2 cellular contexts compared by ENCODE assay signal in genomic region chr2:64792310-64792709, GRCh38.
TF ChIP-seq lines count a peak whose summit lies in the region.

No MANE protein-coding gene starts in this region.

TF ChIP-seq in IMR-90, 13 proteins besides CTCF, POLR2A, EP300 and RAD21:
- TF ChIP-seq FOS (IDR thresholded peaks at IDR 0.05; ENCODE audit: low read depth, low read length) (no peak), MAFK (IDR thresholded peaks at IDR 0.05; ENCODE audit: low read depth, low read length) (no peak), MAZ (IDR thresholded peaks at IDR 0.05; ENCODE audit: borderline replicate concordance, low read depth, low read length) (no peak), CEBPB (IDR thresholded peaks at IDR 0.05; ENCODE audit: low read depth, low read length) (no peak), USF2 (IDR thresholded peaks at IDR 0.05; ENCODE audit: low read depth, low read length) (no peak), MXI1 (IDR thresholded peaks at IDR 0.05; ENCODE audit: borderline replicate concordance, low read depth, low read length) (no peak), SMC3 (IDR thresholded peaks at IDR 0.05; ENCODE audit: low read depth, low read length) (no peak), RFX5 (IDR thresholded peaks at IDR 0.05; ENCODE audit: low read depth, low read length) (no peak)

TF ChIP-seq in SK-N-SH treated with all-trans-retinoic acid at 6 μM for 48 hours, 23 proteins besides CTCF, POLR2A, EP300 and RAD21:
- no peak for TF ChIP-seq CSDC2 (CRISPR knock-in tag; IDR thresholded peaks at IDR 0.05)
- no peak for TF ChIP-seq BACH2 (CRISPR knock-in tag; IDR thresholded peaks at IDR 0.05; ENCODE audit: borderline replicate concordance)
- TF ChIP-seq PPARA (CRISPR knock-in tag; IDR thresholded peaks at IDR 0.05; ENCODE audit: borderline replicate concordance): no peak
- TF ChIP-seq OSR1 (CRISPR knock-in tag; IDR thresholded peaks at IDR 0.05): no peak
- TF ChIP-seq POU6F1 (CRISPR knock-in tag; IDR thresholded peaks at IDR 0.05; ENCODE audit: borderline replicate concordance, low read depth): no peak
- no peak for TF ChIP-seq ZFP30 (CRISPR knock-in tag; IDR thresholded peaks at IDR 0.05)
- no peak for TF ChIP-seq ZC3H10 (CRISPR knock-in tag; IDR thresholded peaks at IDR 0.05)
- no peak for TF ChIP-seq PATZ1 (CRISPR knock-in tag; IDR thresholded peaks at IDR 0.05; ENCODE audit: borderline replicate concordance)
- TF ChIP-seq ZFP3 (CRISPR knock-in tag; IDR thresholded peaks at IDR 0.05): no peak
- no peak for TF ChIP-seq ZNF565 (CRISPR knock-in tag; conservative IDR thresholded peaks at IDR 0.05; ENCODE audit: low read depth)
- TF ChIP-seq RARB (CRISPR knock-in tag; IDR thresholded peaks at IDR 0.05): no peak
- no peak for TF ChIP-seq ISL1 (CRISPR knock-in tag; IDR thresholded peaks at IDR 0.05)
- no peak for TF ChIP-seq ESRRG (CRISPR knock-in tag; IDR thresholded peaks at IDR 0.05)
- TF ChIP-seq TCF4 (CRISPR knock-in tag; IDR thresholded peaks at IDR 0.05; ENCODE audit: borderline replicate concordance): no peak
- TF ChIP-seq ZNF8 (CRISPR knock-in tag; IDR thresholded peaks at IDR 0.05): no peak
- no peak for TF ChIP-seq GLIS3 (CRISPR knock-in tag; IDR thresholded peaks at IDR 0.05)
- TF ChIP-seq ARNTL (CRISPR knock-in tag; IDR thresholded peaks at IDR 0.05; ENCODE audit: borderline replicate concordance, low read depth): no peak
- no peak for TF ChIP-seq CSRNP3 (CRISPR knock-in tag; IDR thresholded peaks at IDR 0.05)
- TF ChIP-seq SNAI2 (CRISPR knock-in tag; IDR thresholded peaks at IDR 0.05): no peak
- no peak for TF ChIP-seq TOX (CRISPR knock-in tag; IDR thresholded peaks at IDR 0.05; ENCODE audit: borderline replicate concordance)
